1 cellular context compared by ENCODE assay signal in the genomic region with DNA sequence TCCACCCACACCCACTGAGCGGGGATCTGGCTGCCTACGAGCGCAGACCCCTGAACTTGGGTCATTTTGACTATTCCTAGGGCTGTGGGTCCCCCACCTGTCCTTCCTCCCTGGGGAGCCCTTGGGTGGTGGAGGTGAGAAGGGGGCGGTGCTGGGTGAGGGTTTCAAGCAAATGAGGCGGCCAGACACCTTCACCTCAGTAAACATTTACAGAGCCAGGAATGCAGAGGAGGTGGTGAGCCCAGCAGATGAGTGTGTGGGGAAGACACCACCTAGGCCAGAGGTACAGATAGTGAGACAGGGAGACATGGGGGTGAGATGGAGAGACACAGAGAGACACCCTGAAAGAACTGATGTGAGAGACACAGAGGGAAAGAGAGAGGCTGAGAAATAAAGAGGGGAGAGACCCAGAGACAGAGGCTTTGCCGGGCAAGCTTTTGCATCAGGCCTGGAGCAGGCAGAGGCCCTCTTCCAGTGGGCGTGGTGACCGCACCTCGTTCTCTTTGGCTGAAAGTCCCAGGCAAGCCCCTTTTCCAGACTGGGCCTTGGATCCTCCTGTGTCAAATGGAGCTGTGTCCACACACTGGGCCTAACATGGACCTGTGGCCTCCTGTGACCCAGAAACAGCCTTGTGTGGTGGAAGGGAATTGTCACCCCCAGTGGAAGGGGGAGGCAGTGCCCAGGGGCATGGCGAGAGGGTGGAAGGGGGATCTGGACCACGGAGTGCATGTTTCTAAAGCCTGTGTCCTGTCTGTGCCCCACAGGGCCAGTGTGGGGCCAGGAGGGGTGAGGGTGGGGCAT.
A peak's percentile ranks its signal among the peaks of the same experiment; 100 is the strongest.
TF ChIP-seq lines count a peak whose summit lies in the region.

No MANE protein-coding gene starts in this region.

TF ChIP-seq in GM12878, 131 proteins besides CTCF, POLR2A, EP300 and RAD21:
- no peak for TF ChIP-seq POLR2AphosphoS2 (IDR thresholded peaks at IDR 0.05; ENCODE audit: low read depth, low read length)
- TF ChIP-seq KAT2A (conservative IDR thresholded peaks at IDR 0.05; ENCODE audit: control insufficient read depth, low read depth, low read length), result no peak
- TF ChIP-seq GATAD2B (conservative IDR thresholded peaks at IDR 0.05; ENCODE audit: low read depth), result no peak
- peak; percentile 16; the same call in 1 of the 3 replicates for TF ChIP-seq POU2F2 (IDR thresholded peaks at IDR 0.05; ENCODE audit: borderline replicate concordance, low read depth, low read length)
- TF ChIP-seq, protein P1, sequence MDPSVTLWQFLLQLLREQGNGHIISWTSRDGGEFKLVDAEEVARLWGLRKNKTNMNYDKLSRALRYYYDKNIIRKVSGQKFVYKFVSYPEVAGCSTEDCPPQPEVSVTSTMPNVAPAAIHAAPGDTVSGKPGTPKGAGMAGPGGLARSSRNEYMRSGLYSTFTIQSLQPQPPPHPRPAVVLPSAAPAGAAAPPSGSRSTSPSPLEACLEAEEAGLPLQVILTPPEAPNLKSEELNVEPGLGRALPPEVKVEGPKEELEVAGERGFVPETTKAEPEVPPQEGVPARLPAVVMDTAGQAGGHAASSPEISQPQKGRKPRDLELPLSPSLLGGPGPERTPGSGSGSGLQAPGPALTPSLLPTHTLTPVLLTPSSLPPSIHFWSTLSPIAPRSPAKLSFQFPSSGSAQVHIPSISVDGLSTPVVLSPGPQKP (IDR thresholded peaks at IDR 0.05; ENCODE audit: low read depth, low read length), result no peak
- TF ChIP-seq TCF3 (IDR thresholded peaks at IDR 0.05; ENCODE audit: borderline replicate concordance, insufficient read depth, low read depth, low read length), result no peak
- TF ChIP-seq BCL11A (IDR thresholded peaks at IDR 0.05; ENCODE audit: low read depth, low read length), result no peak
- peak; percentile 54 for TF ChIP-seq MEF2B (IDR thresholded peaks at IDR 0.05; ENCODE audit: partially characterized antibody, poor library complexity, severe bottlenecking)
TF ChIP-seq in GM12878: peak in this region for 2.
